ENCODE assay signal across 9 cellular contexts in genomic region chr4:55398966-55399365, GRCh38. TPM values are rescaled to one million over a fixed set of nuclear protein-coding genes. Genes with fewer than 3 reads are reported as not detected.
DNase-seq lines count a peak whose midpoint lies in the region; ATAC-seq and TF ChIP-seq lines count a peak whose summit lies in the region.
"Had no signal": no experiment of that assay in that cellular context is flagged by ENCODE, and none has a peak within 500 bp of the region (broad histone marks: within the 10 kb centered on the region; RNA-seq: fewer than 3 reads in every experiment).

No MANE protein-coding gene starts in this region.

- ATAC-seq in GM21390 (IDR thresholded peaks at IDR 0.05; ENCODE audit: unreplicated experiment), result no peak

- no peak for DNase-seq in HFF-Myc (ENCODE audit: extremely low read depth, low read depth)
- DNase-seq in amniotic epithelial cell (ENCODE audit: low read depth), result peak; percentile 42
- no peak for DNase-seq in NCI-H526 (lab: John Stamatoyannopoulos, UW)
- DNase-seq in foreskin melanocyte, result no peak
- DNase-seq in dedifferentiated amniotic fluid mesenchymal stem cell (ENCODE audit: extremely low spot score), result no peak
- DNase-seq: NCI-H2029 had no signal

- TF ChIP-seq CTCF in 22Rv1 (IDR thresholded peaks at IDR 0.05) (no peak), HFF-Myc (IDR thresholded peaks at IDR 0.05; ENCODE audit: low read depth, low read length, missing control alignments) (no peak)

- 83 to 94% methylated on average over 3 of the region's 3 CpGs for WGBS in mesodermal cell (ENCODE audit: insufficient coverage in 2 of 2), 2 experiments

- peaks cover 38% of the 10 kb centered on the region for H3K36me3 ChIP-seq in mesodermal cell (ENCODE audit: control insufficient read depth, insufficient read depth, low read length)

- H3K4me3 ChIP-seq in HFF-Myc (replicated peaks; ENCODE audit: low read depth, low read length) (peak overlapping the region; percentile 71), mesodermal cell (ENCODE audit: extremely low read depth, insufficient read depth, low read length, poor library complexity, severe bottlenecking) (peak overlapping the region; percentile 91)

- H3K9me3 ChIP-seq in mesodermal cell (ENCODE audit: control insufficient read depth, low read length), result no peaks in the 10 kb centered on the region

- H3K27ac ChIP-seq in 22Rv1, result peak overlapping the region; percentile 88
- H3K27ac ChIP-seq in mesodermal cell (ENCODE audit: low read depth, low read length, severe bottlenecking), result no peak overlapping the region

- H3K4me1 ChIP-seq in mesodermal cell (ENCODE audit: control insufficient read depth, insufficient read depth, low read length, poor library complexity, severe bottlenecking), result no peaks in the 10 kb centered on the region

RNA-seq across cellular contexts. Expression of gene TMEM165, which starts 3.2 kb away (rescaled TPM):
- 76.6 TPM for polyA plus RNA-seq in mesodermal cell (2013, experiment 1 of 2)
- 71.7 TPM for polyA plus RNA-seq in mesodermal cell (2013, experiment 2 of 2)

RNA-seq across cellular contexts. Expression of gene SRD5A3, which starts 52.9 kb away (rescaled TPM):
- 22.1 TPM for polyA plus RNA-seq in mesodermal cell (2013, experiment 1 of 2)
- polyA plus RNA-seq in mesodermal cell (2013, experiment 2 of 2), result 16.7 TPM
